In genomic region chr17:1606352-1606985, GRCh38 we compare ENCODE assay signal across 10 cellular contexts. TPM values are rescaled to one million over a fixed set of nuclear protein-coding genes. Genes with fewer than 3 reads are reported as not detected.
A peak's percentile ranks its signal among the peaks of the same experiment; 100 is the strongest.
DNase-seq lines count a peak whose midpoint lies in the region; ATAC-seq and TF ChIP-seq lines count a peak whose summit lies in the region.
"Had no signal": no experiment of that assay in that cellular context is flagged by ENCODE, and none has a peak within 500 bp of the region (broad histone marks: within the 10 kb centered on the region; RNA-seq: fewer than 3 reads in every experiment).

No MANE protein-coding gene starts in this region.

- H3K27me3 ChIP-seq in transverse colon: no peaks in the 10 kb centered on the region
- no peaks in the 10 kb centered on the region for H3K27me3 ChIP-seq in MG63

- H3K36me3 ChIP-seq in mesodermal cell (ENCODE audit: control insufficient read depth, insufficient read depth, low read length) (peaks cover 7% of the 10 kb centered on the region), transverse colon (no peaks in the 10 kb centered on the region), MG63 (no peaks in the 10 kb centered on the region)

- 95 to 96% methylated on average over 24 to 26 of the region's 26 CpGs for WGBS in mesodermal cell (ENCODE audit: insufficient coverage in 2 of 2), 2 experiments
- 60 to 70% methylated on average over 2 to 26 of the region's 26 CpGs for WGBS in transverse colon (ENCODE audit: low coverage in 1 of 2), 2 donors

- intact Hi-C loops in activated T-helper 1 cell treated with anti-CD3 and anti-CD28 coated beads, Interleukin-12 subunit alpha, Interleukin-12 subunit beta, Interleukin-2, Interleukin-4 antibody, amounts not matched to agents 30 ng/mL and 10 ng/mL and 1 ng/mL, durations not matched to agents 14 hours and 24 hours and 36 hours (cut with micrococcal nuclease): no loop called here
- intact Hi-C loops in transverse colon (cut with DNase I; ENCODE audit: low total_unique reads): no loop called here

- H3K36me3 Mint-ChIP-seq in activated T-helper 1 cell treated with anti-CD3 and anti-CD28 coated beads, Interleukin-12 subunit alpha, Interleukin-12 subunit beta, Interleukin-2, Interleukin-4 antibody, amounts not matched to agents 30 ng/mL and 10 ng/mL and 1 ng/mL, durations not matched to agents 14 hours and 24 hours and 36 hours (ENCODE audit: low read depth): no peaks in the 10 kb centered on the region
- H3K36me3 Mint-ChIP-seq: CD8-positive, alpha-beta T cell had no signal

- no peak for ATAC-seq in HG03460 (IDR thresholded peaks at IDR 0.05; ENCODE audit: unreplicated experiment)

- peaks cover 4% of the 10 kb centered on the region for H3K9me3 Mint-ChIP-seq in activated T-helper 1 cell treated with anti-CD3 and anti-CD28 coated beads, Interleukin-12 subunit alpha, Interleukin-12 subunit beta, Interleukin-2, Interleukin-4 antibody, amounts not matched to agents 30 ng/mL and 10 ng/mL and 1 ng/mL, durations not matched to agents 14 hours and 24 hours and 36 hours
- H3K9me3 Mint-ChIP-seq: CD8-positive, alpha-beta T cell had no signal

- no peak for TF ChIP-seq POLR2A in transverse colon (IDR thresholded peaks at IDR 0.05)

- no peak for TF ChIP-seq CTCF in transverse colon (IDR thresholded peaks at IDR 0.05)

- H3K9me3 ChIP-seq in mesodermal cell (ENCODE audit: control insufficient read depth, low read length): peaks cover 6% of the 10 kb centered on the region
- no peaks in the 10 kb centered on the region for H3K9me3 ChIP-seq in transverse colon
- no peaks in the 10 kb centered on the region for H3K9me3 ChIP-seq in MG63

- no peak overlapping the region for H3K4me3 Mint-ChIP-seq in activated T-helper 1 cell treated with anti-CD3 and anti-CD28 coated beads, Interleukin-12 subunit alpha, Interleukin-12 subunit beta, Interleukin-2, Interleukin-4 antibody, amounts not matched to agents 30 ng/mL and 10 ng/mL and 1 ng/mL, durations not matched to agents 14 hours and 24 hours and 36 hours
- H3K4me3 Mint-ChIP-seq: CD8-positive, alpha-beta T cell had no signal

- H3K27ac ChIP-seq in mesodermal cell (ENCODE audit: low read depth, low read length, severe bottlenecking) (peak overlapping the region; percentile 26), transverse colon (peak overlapping the region; percentile 42 to 60 (median 48))

- no peak for TF ChIP-seq EP300 in transverse colon (IDR thresholded peaks at IDR 0.05; ENCODE audit: low read depth)

- H3K4me1 ChIP-seq in mesodermal cell (ENCODE audit: control insufficient read depth, insufficient read depth, low read length, poor library complexity, severe bottlenecking) (peaks cover 8% of the 10 kb centered on the region), transverse colon (peaks cover 0 to 14% (median 3%) of the 10 kb centered on the region in 4 donors)

- DNase-seq in stimulated activated CD4-positive, alpha-beta T cell treated with anti-CD3 and anti-CD28 coated beads, Interleukin-15, amount 100 ng/mL, for 24 hours: peak; percentile 55
- no peak for DNase-seq in stimulated activated CD4-positive, alpha-beta T cell treated with anti-CD3 and anti-CD28 coated beads, Interleukin-1b, Interleukin-23, amount 100 ng/mL, for 48 hours
- DNase-seq in activated T-helper 1 cell treated with anti-CD3 and anti-CD28 coated beads, Interleukin-12 subunit alpha, Interleukin-12 subunit beta, Interleukin-2, Interleukin-4 antibody, amounts not matched to agents 30 ng/mL and 10 ng/mL and 1 ng/mL, durations not matched to agents 14 hours and 24 hours and 36 hours (ENCODE audit: low spot score): no peak
- DNase-seq in transverse colon (no peak), DMS79 (lab: John Stamatoyannopoulos, UW) (no peak), MG63 (no peak)

- H3K27ac Mint-ChIP-seq in activated T-helper 1 cell treated with anti-CD3 and anti-CD28 coated beads, Interleukin-12 subunit alpha, Interleukin-12 subunit beta, Interleukin-2, Interleukin-4 antibody, amounts not matched to agents 30 ng/mL and 10 ng/mL and 1 ng/mL, durations not matched to agents 14 hours and 24 hours and 36 hours: peak overlapping the region; percentile 84
- H3K27ac Mint-ChIP-seq: CD8-positive, alpha-beta T cell had no signal

- H3K27me3 Mint-ChIP-seq in activated T-helper 1 cell treated with anti-CD3 and anti-CD28 coated beads, Interleukin-12 subunit alpha, Interleukin-12 subunit beta, Interleukin-2, Interleukin-4 antibody, amounts not matched to agents 30 ng/mL and 10 ng/mL and 1 ng/mL, durations not matched to agents 14 hours and 24 hours and 36 hours (ENCODE audit: insufficient read depth): no peaks in the 10 kb centered on the region

- H3K4me3 ChIP-seq in mesodermal cell (ENCODE audit: extremely low read depth, insufficient read depth, low read length, poor library complexity, severe bottlenecking) (no peak overlapping the region), transverse colon (no peak overlapping the region), MG63 (no peak overlapping the region)

- peaks cover 20% of the 10 kb centered on the region for H3K4me1 Mint-ChIP-seq in activated T-helper 1 cell treated with anti-CD3 and anti-CD28 coated beads, Interleukin-12 subunit alpha, Interleukin-12 subunit beta, Interleukin-2, Interleukin-4 antibody, amounts not matched to agents 30 ng/mL and 10 ng/mL and 1 ng/mL, durations not matched to agents 14 hours and 24 hours and 36 hours (ENCODE audit: low read depth)

- in situ Hi-C loops in transverse colon (cut with MboI; ENCODE audit: low pct_ligation_motif_present in 1 of 4, low pct_unique_long_range_greater_than_20kb in 1 of 4, low sequenced_read_pairs in 3 of 4): no loop called here

RNA-seq across cellular contexts. Expression of gene SLC43A2, which starts 22.2 kb away (rescaled TPM):
- 1.7 and 2.5 TPM in 2 replicates for total RNA-seq in activated T-helper 1 cell treated with anti-CD3 and anti-CD28 coated beads, Interleukin-12 subunit alpha, Interleukin-12 subunit beta, Interleukin-2, Interleukin-4 antibody, amounts not matched to agents 30 ng/mL and 10 ng/mL and 1 ng/mL, durations not matched to agents 14 hours and 24 hours and 36 hours
- 12.5 TPM for polyA plus RNA-seq in mesodermal cell (2013, experiment 1 of 2)
- polyA plus RNA-seq in mesodermal cell (2013, experiment 2 of 2): 11.2 TPM
- total RNA-seq in transverse colon: 10 to 100 TPM in 2 of 4 donors, 1 to 10 TPM in 2; 3.7 to 98.9 (median 12.3) TPM
- 3.9 and 8.3 TPM in 2 replicates for total RNA-seq in MG63 (2014; rRNA removed; shearing (Covaris generic); ENCODE audit: low replicate concordance)

RNA-seq across cellular contexts. Expression of gene SCARF1, which starts 39.1 kb away (rescaled TPM):
- 7.3 and 9.3 TPM in 2 replicates for total RNA-seq in activated T-helper 1 cell treated with anti-CD3 and anti-CD28 coated beads, Interleukin-12 subunit alpha, Interleukin-12 subunit beta, Interleukin-2, Interleukin-4 antibody, amounts not matched to agents 30 ng/mL and 10 ng/mL and 1 ng/mL, durations not matched to agents 14 hours and 24 hours and 36 hours
- polyA plus RNA-seq in mesodermal cell (2013, experiment 1 of 2): 22.6 TPM
- polyA plus RNA-seq in mesodermal cell (2013, experiment 2 of 2): 14.6 TPM
- total RNA-seq in transverse colon: 10 to 100 TPM; 11.2 to 63.2 (median 16.3) TPM
- not detected in 2 replicates for total RNA-seq in MG63 (2014; rRNA removed; shearing (Covaris generic); ENCODE audit: low replicate concordance)
- total RNA-seq: NCI-H460 had no signal

RNA-seq across cellular contexts. Expression of gene RILP, which starts 43.2 kb away (rescaled TPM):
- total RNA-seq in activated T-helper 1 cell treated with anti-CD3 and anti-CD28 coated beads, Interleukin-12 subunit alpha, Interleukin-12 subunit beta, Interleukin-2, Interleukin-4 antibody, amounts not matched to agents 30 ng/mL and 10 ng/mL and 1 ng/mL, durations not matched to agents 14 hours and 24 hours and 36 hours: 6.8 and 7.4 TPM in 2 replicates
- 10.7 TPM for polyA plus RNA-seq in mesodermal cell (2013, experiment 1 of 2)
- 7.9 TPM for polyA plus RNA-seq in mesodermal cell (2013, experiment 2 of 2)
- total RNA-seq in transverse colon: 100 to 1,000 TPM in 2 of 4 donors, 10 to 100 TPM in 2; 59.3 to 185 (median 108) TPM
- total RNA-seq in MG63 (2014; rRNA removed; shearing (Covaris generic); ENCODE audit: low replicate concordance): 4.6 TPM in 1 of 2 replicates, not detected in the other

RNA-seq across cellular contexts. Expression of gene PITPNA, which starts 43.9 kb away (rescaled TPM):
- total RNA-seq in activated T-helper 1 cell treated with anti-CD3 and anti-CD28 coated beads, Interleukin-12 subunit alpha, Interleukin-12 subunit beta, Interleukin-2, Interleukin-4 antibody, amounts not matched to agents 30 ng/mL and 10 ng/mL and 1 ng/mL, durations not matched to agents 14 hours and 24 hours and 36 hours: 72.7 and 74.2 TPM in 2 replicates
- 57.0 TPM for polyA plus RNA-seq in mesodermal cell (2013, experiment 1 of 2)
- 54.2 TPM for polyA plus RNA-seq in mesodermal cell (2013, experiment 2 of 2)
- total RNA-seq in transverse colon: 10 to 100 TPM; 15.3 to 50.2 (median 32.7) TPM
- total RNA-seq in MG63 (2014; rRNA removed; shearing (Covaris generic); ENCODE audit: low replicate concordance): 15.2 and 39.1 TPM in 2 replicates
